ENCODE assay signal across 8 cellular contexts in genomic region chr4:40055873-40056721, GRCh38. TPM values are rescaled to one million over a fixed set of nuclear protein-coding genes. Genes with fewer than 3 reads are reported as not detected.
DNase-seq lines count a peak whose midpoint lies in the region; ATAC-seq and TF ChIP-seq lines count a peak whose summit lies in the region.

No MANE protein-coding gene starts in this region.

- H3K27ac ChIP-seq in 22Rv1, result peak overlapping the region; percentile 99

- H3K27me3 Mint-ChIP-seq in activated T-helper 2 cell treated with anti-CD3 and anti-CD28 coated beads, Interferon-gamma antibody, Interleukin-2, Interleukin-4, amounts not matched to agents 10 μg/mL and 5 μg/mL and 100 μg/mL, durations not matched to agents 14 hours and 24 hours and 36 hours (ENCODE audit: low read depth), result no peaks in the 10 kb centered on the region
- H3K27me3 Mint-ChIP-seq in natural killer cell treated with Interleukin-12 subunit alpha and Interleukin-12 subunit beta and Interleukin-15 and Interleukin-18, amount 100 ng/mL, for 72 hours, result peaks cover 0 to 2% of the 10 kb centered on the region in 2 donors
- H3K27me3 Mint-ChIP-seq in stimulated activated naive CD8-positive, alpha-beta T cell treated with anti-CD3 and anti-CD28 coated beads, Interleukin-15, amount 100 ng/mL, for 72 hours, result no peaks in the 10 kb centered on the region

- DNase-seq in HK-2 (ENCODE audit: unreplicated experiment), result peak; percentile 75
- peak; percentile 66 for DNase-seq in activated T-helper 2 cell treated with anti-CD3 and anti-CD28 coated beads, Interferon-gamma antibody, Interleukin-2, Interleukin-4, amounts not matched to agents 10 μg/mL and 5 μg/mL and 100 μg/mL, durations not matched to agents 14 hours and 24 hours and 36 hours (ENCODE audit: low spot score)
- peak; percentile 91 for DNase-seq in fibroblast of peridontal ligament (ENCODE audit: extremely low read depth)
- peak; percentile 78 for DNase-seq in natural killer cell treated with Interleukin-12 subunit alpha and Interleukin-12 subunit beta and Interleukin-15 and Interleukin-18, amount 100 ng/mL, for 72 hours (ENCODE audit: low spot score)
- peak; percentile 71 to 78 for DNase-seq in stimulated activated naive CD8-positive, alpha-beta T cell treated with anti-CD3 and anti-CD28 coated beads, Interleukin-15, amount 100 ng/mL, for 72 hours

- H3K4me3 Mint-ChIP-seq in activated T-helper 2 cell treated with anti-CD3 and anti-CD28 coated beads, Interferon-gamma antibody, Interleukin-2, Interleukin-4, amounts not matched to agents 10 μg/mL and 5 μg/mL and 100 μg/mL, durations not matched to agents 14 hours and 24 hours and 36 hours (ENCODE audit: low read depth), result peak overlapping the region; percentile 96
- peak overlapping the region; percentile 87 for H3K4me3 Mint-ChIP-seq in natural killer cell treated with Interleukin-12 subunit alpha and Interleukin-12 subunit beta and Interleukin-15 and Interleukin-18, amount 100 ng/mL, for 72 hours
- peak overlapping the region; percentile 78 to 85 for H3K4me3 Mint-ChIP-seq in stimulated activated naive CD8-positive, alpha-beta T cell treated with anti-CD3 and anti-CD28 coated beads, Interleukin-15, amount 100 ng/mL, for 72 hours

- intact Hi-C loops in activated T-helper 2 cell treated with anti-CD3 and anti-CD28 coated beads, Interferon-gamma antibody, Interleukin-2, Interleukin-4, amounts not matched to agents 10 μg/mL and 5 μg/mL and 100 μg/mL, durations not matched to agents 14 hours and 24 hours and 36 hours (cut with micrococcal nuclease), result loop anchor here (1.0 to 5.0 kb wide), 10 partner anchors 10 to 704 kb away; partner anchors contain the start of genes PDS5A and UBE2K

- no peaks in the 10 kb centered on the region for H3K9me3 Mint-ChIP-seq in activated T-helper 2 cell treated with anti-CD3 and anti-CD28 coated beads, Interferon-gamma antibody, Interleukin-2, Interleukin-4, amounts not matched to agents 10 μg/mL and 5 μg/mL and 100 μg/mL, durations not matched to agents 14 hours and 24 hours and 36 hours
- H3K9me3 Mint-ChIP-seq in natural killer cell treated with Interleukin-12 subunit alpha and Interleukin-12 subunit beta and Interleukin-15 and Interleukin-18, amount 100 ng/mL, for 72 hours, result no peaks in the 10 kb centered on the region
- no peaks in the 10 kb centered on the region for H3K9me3 Mint-ChIP-seq in stimulated activated naive CD8-positive, alpha-beta T cell treated with anti-CD3 and anti-CD28 coated beads, Interleukin-15, amount 100 ng/mL, for 72 hours

- peaks cover 25% of the 10 kb centered on the region for H3K4me1 Mint-ChIP-seq in activated T-helper 2 cell treated with anti-CD3 and anti-CD28 coated beads, Interferon-gamma antibody, Interleukin-2, Interleukin-4, amounts not matched to agents 10 μg/mL and 5 μg/mL and 100 μg/mL, durations not matched to agents 14 hours and 24 hours and 36 hours (ENCODE audit: low read depth)
- peaks cover 24% of the 10 kb centered on the region in 2 donors for H3K4me1 Mint-ChIP-seq in natural killer cell treated with Interleukin-12 subunit alpha and Interleukin-12 subunit beta and Interleukin-15 and Interleukin-18, amount 100 ng/mL, for 72 hours (ENCODE audit: low read depth in 2 of 2)
- H3K4me1 Mint-ChIP-seq in stimulated activated naive CD8-positive, alpha-beta T cell treated with anti-CD3 and anti-CD28 coated beads, Interleukin-15, amount 100 ng/mL, for 72 hours, result peaks cover 39% of the 10 kb centered on the region

- H3K27ac Mint-ChIP-seq in activated T-helper 2 cell treated with anti-CD3 and anti-CD28 coated beads, Interferon-gamma antibody, Interleukin-2, Interleukin-4, amounts not matched to agents 10 μg/mL and 5 μg/mL and 100 μg/mL, durations not matched to agents 14 hours and 24 hours and 36 hours, result peak overlapping the region; percentile 99
- peak overlapping the region; percentile 85 to 92 for H3K27ac Mint-ChIP-seq in natural killer cell treated with Interleukin-12 subunit alpha and Interleukin-12 subunit beta and Interleukin-15 and Interleukin-18, amount 100 ng/mL, for 72 hours
- H3K27ac Mint-ChIP-seq in stimulated activated naive CD8-positive, alpha-beta T cell treated with anti-CD3 and anti-CD28 coated beads, Interleukin-15, amount 100 ng/mL, for 72 hours, result peak overlapping the region; percentile 98

- peak; percentile 24 for ATAC-seq in GM18502 (IDR thresholded peaks at IDR 0.05; ENCODE audit: poor library complexity, unreplicated experiment)
- peak; percentile 64 to 71 for ATAC-seq in natural killer cell treated with Interleukin-12 subunit alpha and Interleukin-12 subunit beta and Interleukin-15 and Interleukin-18, amount 100 ng/mL, for 72 hours
- peak; percentile 63 for ATAC-seq in stimulated activated naive CD8-positive, alpha-beta T cell treated with anti-CD3 and anti-CD28 coated beads, Interleukin-15, amount 100 ng/mL, for 72 hours

- H3K36me3 Mint-ChIP-seq in activated T-helper 2 cell treated with anti-CD3 and anti-CD28 coated beads, Interferon-gamma antibody, Interleukin-2, Interleukin-4, amounts not matched to agents 10 μg/mL and 5 μg/mL and 100 μg/mL, durations not matched to agents 14 hours and 24 hours and 36 hours (ENCODE audit: low read depth), result peaks cover 13% of the 10 kb centered on the region
- H3K36me3 Mint-ChIP-seq in natural killer cell treated with Interleukin-12 subunit alpha and Interleukin-12 subunit beta and Interleukin-15 and Interleukin-18, amount 100 ng/mL, for 72 hours, result no peaks in the 10 kb centered on the region

- TF ChIP-seq CTCF in 22Rv1 (IDR thresholded peaks at IDR 0.05), result no peak

TF ChIP-seq in PFSK-1, 5 proteins besides CTCF, POLR2A, EP300 and RAD21:
- TF ChIP-seq FOXP2 (optimal IDR thresholded peaks at IDR 0.05; ENCODE audit: borderline replicate concordance, extremely low read depth, extremely low read length, insufficient read depth), result peak; percentile 55
- no peak; the same call in 1 of the 2 replicates for TF ChIP-seq POLR2AphosphoS5 (IDR thresholded peaks at IDR 0.05; ENCODE audit: low read depth, low read length)
- peak; percentile 66; the same call in 1 of the 2 replicates for TF ChIP-seq SIN3A (IDR thresholded peaks at IDR 0.05; ENCODE audit: borderline replicate concordance, insufficient read depth, low read length)
- peak; percentile 54; the same call in 1 of the 2 replicates for TF ChIP-seq TAF1 (IDR thresholded peaks at IDR 0.05; ENCODE audit: borderline replicate concordance, insufficient read depth, low read length)
- TF ChIP-seq REST (IDR thresholded peaks at IDR 0.05; ENCODE audit: insufficient read depth in 1 of 2, low read depth in 2 of 2, low read length in 2 of 2), result 0 out of 4 replicates have a peak, but pooled peaks of 1 of the 2 experiments have one; percentile 8

RNA-seq across cellular contexts. Expression of gene N4BP2, which starts 0.6 kb away (rescaled TPM):
- 0.85 TPM for polyA plus RNA-seq in PFSK-1 (2012; ENCODE audit: insufficient read length, low read depth)
- total RNA-seq in activated T-helper 2 cell treated with anti-CD3 and anti-CD28 coated beads, Interferon-gamma antibody, Interleukin-2, Interleukin-4, amounts not matched to agents 10 μg/mL and 5 μg/mL and 100 μg/mL, durations not matched to agents 14 hours and 24 hours and 36 hours, result 23.2 and 23.8 TPM in 2 replicates
- 10 to 100 TPM; 17.6 to 19.4 TPM for total RNA-seq in natural killer cell treated with Interleukin-12 subunit alpha and Interleukin-12 subunit beta and Interleukin-15 and Interleukin-18, amount 100 ng/mL, for 72 hours

Comparison
In these comparisons a context has a peak if more than half of its experiments do, and no peak if none do; other contexts are left out.
1. Peak in every context shown above with its lines: DNase-seq, ATAC-seq and H3K27ac ChIP-seq.